ENCODE assay signal across 22 cellular contexts in the genomic region with DNA sequence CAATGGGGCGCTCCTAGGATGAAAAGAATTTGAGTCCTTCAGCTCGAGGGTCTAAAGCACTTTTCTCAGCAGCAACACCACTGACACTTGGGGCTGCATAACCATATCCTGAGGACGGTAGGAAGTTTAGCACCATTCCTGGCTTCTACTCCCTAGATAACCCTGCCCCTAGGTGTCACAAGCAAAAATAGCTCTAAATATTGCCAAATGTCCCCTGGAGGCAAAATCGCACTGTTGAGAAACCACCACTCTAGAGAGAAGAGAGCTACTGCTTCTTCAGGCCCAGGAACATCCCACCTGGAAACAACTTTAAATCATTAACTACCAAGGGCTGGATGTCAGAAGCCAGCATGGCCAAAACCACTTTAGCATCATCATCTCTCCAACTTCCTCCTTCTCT.
"Had no signal": no experiment of that assay in that cellular context is flagged by ENCODE, and none has a peak within 500 bp of the region (broad histone marks: within the 10 kb centered on the region; RNA-seq: fewer than 3 reads in every experiment).

No MANE protein-coding gene starts in this region.

- H3K27me3 ChIP-seq: adrenal gland, body of pancreas, colonic mucosa, ovary, right lobe of liver, testis, upper lobe of left lung had no signal

- H3K9me3 ChIP-seq: adrenal gland, body of pancreas, colonic mucosa, ovary, right lobe of liver, testis, upper lobe of left lung had no signal

- H3K27ac Mint-ChIP-seq: activated naive CD8-positive, alpha-beta T cell treated with anti-CD3 and anti-CD28 coated beads for 36 hours; naive thymus-derived CD4-positive, alpha-beta T cell had no signal

- H3K4me1 ChIP-seq: adrenal gland, colonic mucosa, right lobe of liver, testis had no signal

- H3K27me3 Mint-ChIP-seq: activated naive CD8-positive, alpha-beta T cell treated with anti-CD3 and anti-CD28 coated beads for 36 hours; progenitor cell of endocrine pancreas had no signal

- H3K4me3 ChIP-seq: adrenal gland, body of pancreas, colonic mucosa, ovary, right lobe of liver, testis, upper lobe of left lung had no signal

- DNase-seq: activated CD4-positive, alpha-beta T cell treated with anti-CD3 and anti-CD28 coated beads for 4 hours; activated CD4-positive, alpha-beta T cell treated with anti-CD3 and anti-CD28 coated beads, Interleukin-2, amount 50 U/mL, for 4 hours; activated effector memory CD4-positive, alpha-beta T cell treated with Interleukin-2 at 50 U/mL for 16 hours; activated naive CD4-positive, alpha-beta T cell treated with Interleukin-2 at 50 U/mL for 16 hours; activated naive CD8-positive, alpha-beta T cell treated with anti-CD3 and anti-CD28 coated beads for 36 hours; adrenal gland; aorta; body of pancreas; colonic mucosa; effector CD8-positive, alpha-beta T cell; left ventricle myocardium superior; midbrain; naive thymus-derived CD4-positive, alpha-beta T cell; ovary; right lobe of liver; stimulated activated CD4-positive, alpha-beta T cell treated with anti-CD3 and anti-CD28 coated beads, Interleukin-2, amount 100 ng/mL, for 48 hours; stimulated activated naive CD4-positive, alpha-beta T cell treated with Interleukin-2 at 50 U/mL for 16 hours; T-helper 2 cell; testis; upper lobe of left lung had no signal

- H3K27ac ChIP-seq: adrenal gland, body of pancreas, colonic mucosa, ovary, right lobe of liver, testis, upper lobe of left lung, VCaP had no signal

- H3K36me3 ChIP-seq: adrenal gland, colonic mucosa, ovary, right lobe of liver, upper lobe of left lung had no signal

- H3K4me1 Mint-ChIP-seq: activated naive CD8-positive, alpha-beta T cell treated with anti-CD3 and anti-CD28 coated beads for 36 hours; naive thymus-derived CD4-positive, alpha-beta T cell had no signal

- H3K36me3 Mint-ChIP-seq: activated naive CD8-positive, alpha-beta T cell treated with anti-CD3 and anti-CD28 coated beads for 36 hours had no signal

- H3K4me3 Mint-ChIP-seq: activated naive CD8-positive, alpha-beta T cell treated with anti-CD3 and anti-CD28 coated beads for 36 hours; naive thymus-derived CD4-positive, alpha-beta T cell had no signal
